1 cellular context compared by ENCODE assay signal in the genomic region with DNA sequence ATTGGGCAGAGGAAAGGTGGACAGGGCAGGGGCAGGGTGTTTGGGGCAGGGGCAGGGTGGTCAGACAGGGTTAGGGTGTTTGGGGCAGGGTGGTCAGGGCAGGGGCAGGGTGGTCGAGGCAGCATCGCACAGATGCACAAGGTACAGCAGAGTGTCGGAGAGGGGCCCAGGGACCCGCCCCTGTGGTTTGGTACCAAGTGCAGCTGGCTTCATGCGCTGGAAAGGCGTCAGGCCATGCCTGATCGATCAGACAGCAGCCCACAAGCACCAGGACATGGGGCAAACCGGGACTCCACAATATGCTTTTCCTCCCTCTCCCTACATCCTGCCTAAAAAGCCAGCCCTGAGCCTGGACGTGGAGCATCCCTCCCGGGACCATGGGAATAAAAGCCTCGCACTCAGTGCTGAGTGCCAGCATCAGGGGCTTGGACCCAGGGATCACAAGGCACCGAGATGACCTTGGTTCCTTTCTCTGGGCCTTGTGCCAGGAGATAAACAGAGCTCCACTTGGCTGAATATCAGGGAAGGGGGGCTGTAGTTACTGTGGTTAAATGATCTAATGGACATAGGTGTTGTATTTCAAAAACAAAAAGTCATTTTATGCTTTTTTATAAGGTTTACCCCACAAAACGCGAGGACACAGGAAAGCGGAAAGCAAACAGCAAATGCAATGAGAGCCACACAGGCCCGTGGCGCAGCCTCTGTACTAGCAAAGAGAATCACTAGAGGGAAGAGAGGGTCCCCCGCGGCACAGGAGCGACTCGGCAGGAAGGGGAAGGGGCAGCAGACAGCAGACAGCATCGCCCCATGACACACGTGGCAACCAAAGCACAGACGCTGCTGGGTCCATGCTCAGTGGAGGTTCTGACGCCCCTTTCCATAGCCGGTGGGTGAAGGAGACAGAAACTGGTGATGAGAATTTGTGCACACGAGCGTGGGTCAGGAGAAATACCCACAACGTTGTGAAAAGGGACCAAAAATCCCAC.
TF ChIP-seq lines count a peak whose summit lies in the region.

No MANE protein-coding gene starts in this region.

TF ChIP-seq in HEK293, 187 proteins besides CTCF, POLR2A, EP300 and RAD21 (continued from another document):
- TF ChIP-seq, protein P1, sequence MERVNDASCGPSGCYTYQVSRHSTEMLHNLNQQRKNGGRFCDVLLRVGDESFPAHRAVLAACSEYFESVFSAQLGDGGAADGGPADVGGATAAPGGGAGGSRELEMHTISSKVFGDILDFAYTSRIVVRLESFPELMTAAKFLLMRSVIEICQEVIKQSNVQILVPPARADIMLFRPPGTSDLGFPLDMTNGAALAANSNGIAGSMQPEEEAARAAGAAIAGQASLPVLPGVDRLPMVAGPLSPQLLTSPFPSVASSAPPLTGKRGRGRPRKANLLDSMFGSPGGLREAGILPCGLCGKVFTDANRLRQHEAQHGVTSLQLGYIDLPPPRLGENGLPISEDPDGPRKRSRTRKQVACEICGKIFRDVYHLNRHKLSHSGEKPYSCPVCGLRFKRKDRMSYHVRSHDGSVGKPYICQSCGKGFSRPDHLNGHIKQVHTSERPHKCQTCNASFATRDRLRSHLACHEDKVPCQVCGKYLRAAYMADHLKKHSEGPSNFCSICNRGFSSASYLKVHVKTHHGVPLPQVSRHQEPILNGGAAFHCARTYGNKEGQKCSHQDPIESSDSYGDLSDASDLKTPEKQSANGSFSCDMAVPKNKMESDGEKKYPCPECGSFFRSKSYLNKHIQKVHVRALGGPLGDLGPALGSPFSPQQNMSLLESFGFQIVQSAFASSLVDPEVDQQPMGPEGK (tag by site-specific recombination; IDR thresholded peaks at IDR 0.05): peak; percentile 69
- TF ChIP-seq GLI2 (tag by site-specific recombination; IDR thresholded peaks at IDR 0.05; ENCODE audit: borderline replicate concordance, low read depth) (no peak), HOXD13 (CRISPR knock-in tag; IDR thresholded peaks at IDR 0.05; ENCODE audit: borderline replicate concordance) (no peak), ZNF366 (tag by site-specific recombination; conservative IDR thresholded peaks at IDR 0.05) (peak; percentile 43; the same call in 1 of the 2 replicates), SP2 (tag by site-specific recombination; IDR thresholded peaks at IDR 0.05) (no peak)
- TF ChIP-seq, protein P2, sequence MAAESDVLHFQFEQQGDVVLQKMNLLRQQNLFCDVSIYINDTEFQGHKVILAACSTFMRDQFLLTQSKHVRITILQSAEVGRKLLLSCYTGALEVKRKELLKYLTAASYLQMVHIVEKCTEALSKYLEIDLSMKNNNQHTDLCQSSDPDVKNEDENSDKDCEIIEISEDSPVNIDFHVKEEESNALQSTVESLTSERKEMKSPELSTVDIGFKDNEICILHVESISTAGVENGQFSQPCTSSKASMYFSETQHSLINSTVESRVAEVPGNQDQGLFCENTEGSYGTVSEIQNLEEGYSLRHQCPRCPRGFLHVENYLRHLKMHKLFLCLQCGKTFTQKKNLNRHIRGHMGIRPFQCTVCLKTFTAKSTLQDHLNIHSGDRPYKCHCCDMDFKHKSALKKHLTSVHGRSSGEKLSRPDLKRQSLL (tag by site-specific recombination; IDR thresholded peaks at IDR 0.05): no peak
